Comparison of ENCODE assay signal across 24 cellular contexts in genomic region chr18:68865021-68865420, GRCh38.
DNase-seq lines count a peak whose midpoint lies in the region; ATAC-seq, FAIRE-seq and TF ChIP-seq lines count a peak whose summit lies in the region.
"Had no signal": no experiment of that assay in that cellular context is flagged by ENCODE, and none has a peak within 500 bp of the region (broad histone marks: within the 10 kb centered on the region; RNA-seq: fewer than 3 reads in every experiment).

No MANE protein-coding gene starts in this region.

- no peaks in the 10 kb centered on the region for H3K27me3 ChIP-seq in gastrocnemius medialis
- H3K27me3 ChIP-seq: BLaER1, SJSA1 had no signal

- H3K36me3 ChIP-seq in gastrocnemius medialis, result no peaks in the 10 kb centered on the region
- H3K36me3 ChIP-seq: BLaER1, SJSA1 had no signal

- FAIRE-seq in GM12891 (lab: Jason Lieb, UNC), result no peak
- FAIRE-seq: GM12878, GM19239 had no signal

- TF ChIP-seq POLR2A in GM12891 (IDR thresholded peaks at IDR 0.05; ENCODE audit: low read depth, low read length), result no peak
- TF ChIP-seq POLR2A in gastrocnemius medialis (IDR thresholded peaks at IDR 0.05), result no peak

- no peak for DNase-seq in GM12891 (ENCODE audit: insufficient read length, low spot score)
- peak; percentile 64 to 68 for DNase-seq in NOMO-1 (lab: John Stamatoyannopoulos, UW; ENCODE audit: unreplicated experiment in 2 of 2)
- no peak for DNase-seq in left lobe of liver (ENCODE audit: low spot score)
- DNase-seq in HuH-7.5 (ENCODE audit: low spot score), result no peak
- DNase-seq in gastrocnemius medialis, result no peak
- DNase-seq: Caco-2; CD4-positive, alpha-beta memory T cell; DMS 273 treated with DMSO at 0.1 percent for 48 hours; DMS79 treated with DMSO at 0.1 percent for 48 hours; GOT3; Kasumi-1; NCI-H1105; NCI-H2029 treated with DMSO at 0.1 percent for 48 hours; NCI-H345; NCI-H524; NCI-H774 had no signal

- no peak overlapping the region for H3K4me3 ChIP-seq in gastrocnemius medialis
- H3K4me3 ChIP-seq: BLaER1, GM12878, SJSA1 had no signal

- H3K9me3 ChIP-seq in gastrocnemius medialis, result no peaks in the 10 kb centered on the region
- H3K9me3 ChIP-seq: BLaER1, Caco-2, SJSA1 had no signal

- H3K4me1 ChIP-seq in gastrocnemius medialis, result no peaks in the 10 kb centered on the region
- H3K4me1 ChIP-seq: BLaER1, Caco-2, SJSA1 had no signal

- TF ChIP-seq CTCF in gastrocnemius medialis (IDR thresholded peaks at IDR 0.05 in 4 of 5, conservative IDR thresholded peaks at IDR 0.05 in 1 of 5), result no peak

- in situ Hi-C loops in gastrocnemius medialis (cut with MboI; ENCODE audit: low sequenced_read_pairs in 4 of 4), result no loop called here

- no peak overlapping the region for H3K27ac ChIP-seq in gastrocnemius medialis
- H3K27ac ChIP-seq: BLaER1, RWPE1, SJSA1 had no signal

- ATAC-seq in HG02885 (IDR thresholded peaks at IDR 0.05; ENCODE audit: poor library complexity, unreplicated experiment), result peak; percentile 41
- peak; percentile 68 for ATAC-seq in left lobe of liver
- no peak for ATAC-seq in esophagus mucosa
- ATAC-seq in gastrocnemius medialis, result no peak
- ATAC-seq: GM12878, HCT116 had no signal

- intact Hi-C loops in gastrocnemius medialis (cut with DNase I; ENCODE audit: low total_unique reads), result no loop called here

TF ChIP-seq in GM12891, 5 proteins besides CTCF, POLR2A, EP300 and RAD21:
- TF ChIP-seq PAX5 (IDR thresholded peaks at IDR 0.05; ENCODE audit: insufficient read depth, low read length, severe bottlenecking) (no peak), POU2F2 (IDR thresholded peaks at IDR 0.05; ENCODE audit: low read depth, low read length) (no peak), SPI1 (IDR thresholded peaks at IDR 0.05; ENCODE audit: low read depth, low read length) (peak; percentile 8; the same call in 1 of the 2 replicates)

Comparison
In these comparisons a context has a peak if more than half of its experiments do, and no peak if none do; other contexts are left out.
1. DNase-seq: peak in NOMO-1 (2 of 2); none in GM12891 (single experiment), left lobe of liver (single experiment), HuH-7.5 (single experiment) and gastrocnemius medialis (0 of 2).
2. ATAC-seq: peak in HG02885 (single experiment) and left lobe of liver (single experiment); none in esophagus mucosa (single experiment) and gastrocnemius medialis (0 of 2).